ENCODE assay signal across 34 cellular contexts in genomic region chr4:99729186-99729585, GRCh38.
"Had no signal": no experiment of that assay in that cellular context is flagged by ENCODE, and none has a peak within 500 bp of the region (broad histone marks: within the 10 kb centered on the region; RNA-seq: fewer than 3 reads in every experiment).

No MANE protein-coding gene starts in this region.

- H3K9ac ChIP-seq: KMS-11 had no signal

- H3K9me3 ChIP-seq: MG63 had no signal

- H3K27me3 ChIP-seq: MG63 had no signal

- DNase-seq: Kasumi-1, KG1, MG63, MM.1S, MV-4-11, NCI-H1048, NCI-H1092, NCI-H1092 treated with DMSO at 0.1 percent for 48 hours, NCI-H1105, NCI-H1105 treated with DMSO at 0.1 percent for 48 hours, NCI-H1417, NCI-H1417 treated with DMSO at 0.1 percent for 48 hours, NCI-H1436, NCI-H1436 treated with DMSO at 0.1 percent for 48 hours, NCI-H146, NCI-H1694, NCI-H1694 treated with DMSO at 0.1 percent for 48 hours, NCI-H187, NCI-H187 treated with DMSO at 0.1 percent for 48 hours, NCI-H1930, NCI-H2029, NCI-H2029 treated with DMSO at 0.1 percent for 48 hours, NCI-H2081, NCI-H2081 treated with DMSO at 0.1 percent for 48 hours, NCI-H2107, NCI-H2171, NCI-H2171 treated with DMSO at 0.1 percent for 48 hours, NCI-H2227 treated with DMSO at 0.1 percent for 48 hours, NCI-H226, NCI-H345, NCI-H446, NCI-H446 treated with DMSO at 0.1 percent for 48 hours, NCI-H510A had no signal

- H3K27ac ChIP-seq: KMS-11 had no signal

- H3K36me3 ChIP-seq: MG63 had no signal

- H3K4me2 ChIP-seq: KMS-11 had no signal

- H3K4me3 ChIP-seq: MG63 had no signal
